Comparison of ENCODE assay signal across 10 cellular contexts in genomic region chr3:142211034-142211433, GRCh38. TPM values are rescaled to one million over a fixed set of nuclear protein-coding genes. Genes with fewer than 3 reads are reported as not detected.
A peak's percentile ranks its signal among the peaks of the same experiment; 100 is the strongest.
DNase-seq lines count a peak whose midpoint lies in the region; ATAC-seq, FAIRE-seq and TF ChIP-seq lines count a peak whose summit lies in the region.
"Had no signal": no experiment of that assay in that cellular context is flagged by ENCODE, and none has a peak within 500 bp of the region (broad histone marks: within the 10 kb centered on the region; RNA-seq: fewer than 3 reads in every experiment).

No MANE protein-coding gene starts in this region.

- H3K4me1 Mint-ChIP-seq in stimulated activated effector memory CD8-positive, alpha-beta T cell treated with anti-CD3 and anti-CD28 coated beads, Interleukin-12 subunit alpha, Interleukin-12 subunit beta, amount 100 ng/mL, for 72 hours = peaks cover 6% of the 10 kb centered on the region

- ATAC-seq in stimulated activated effector memory CD8-positive, alpha-beta T cell treated with anti-CD3 and anti-CD28 coated beads, Interleukin-12 subunit alpha, Interleukin-12 subunit beta, amount 100 ng/mL, for 72 hours = no peak

- no TSS peak for BruUV-seq in endothelial cell of umbilical vein (replicated peaks; lab: Mats Ljungman, UMichigan)

- no peak overlapping the region for H3K4me3 ChIP-seq in endothelial cell of umbilical vein (replicated peaks in 1 of 3; ENCODE audit: insufficient read depth in 1 of 3, low read depth in 1 of 3, low read length in 3 of 3)

- no peak overlapping the region for H3K4me2 ChIP-seq in endothelial cell of umbilical vein (ENCODE audit: insufficient read depth, low read length)

- H3K79me2 ChIP-seq in endothelial cell of umbilical vein (ENCODE audit: control insufficient read depth, insufficient read depth, low read length) = no peaks in the 10 kb centered on the region

- peak; percentile 25 for DNase-seq in activated CD4-positive, alpha-beta T cell treated with anti-CD3 and anti-CD28 coated beads for 48 hours
- DNase-seq in activated CD4-positive, alpha-beta T cell treated with anti-CD3 and anti-CD28 coated beads, Interleukin-2, amount 50 U/mL, for 1 hour = no peak
- DNase-seq in NCI-H524 treated with DMSO at 0.1 percent for 48 hours (lab: John Stamatoyannopoulos, UW) (peak; percentile 3), endothelial cell of umbilical vein (ENCODE audit: low read depth, low spot score) (peak; percentile 26), NCI-H2196 treated with DMSO at 0.1 percent for 48 hours (lab: John Stamatoyannopoulos, UW; ENCODE audit: unreplicated experiment) (no peak), OCI-M2 (lab: John Stamatoyannopoulos, UW; ENCODE audit: unreplicated experiment) (no peak), SKM-1 treated with dmso at 0.1 percent for 144 hours (lab: John Stamatoyannopoulos, UW; ENCODE audit: unreplicated experiment) (no peak)
- no peak for DNase-seq in stimulated activated effector memory CD8-positive, alpha-beta T cell treated with anti-CD3 and anti-CD28 coated beads, Interleukin-12 subunit alpha, Interleukin-12 subunit beta, amount 100 ng/mL, for 72 hours (ENCODE audit: low spot score in 2 of 2)
- DNase-seq: effector memory CD4-positive, alpha-beta T cell; right cardiac atrium had no signal

- POLR2A ChIA-PET in endothelial cell of umbilical vein (lab: Charles Lee) = no interaction called here

- CTCF ChIA-PET in endothelial cell of umbilical vein (lab: Charles Lee) = interaction anchor here (0.6 to 4.5 kb wide), 8 partner anchors 8 to 85 kb away, joined by 3 to 44 read pairs (median 6); no protein-coding TSS in a partner anchor

- H3K36me3 ChIP-seq in endothelial cell of umbilical vein (ENCODE audit: control insufficient read depth in 2 of 2, extremely low read depth in 1 of 2, insufficient read depth in 2 of 2, low read length in 2 of 2) = no peaks in the 10 kb centered on the region

- H3K4me3 Mint-ChIP-seq in stimulated activated effector memory CD8-positive, alpha-beta T cell treated with anti-CD3 and anti-CD28 coated beads, Interleukin-12 subunit alpha, Interleukin-12 subunit beta, amount 100 ng/mL, for 72 hours = no peak overlapping the region

- H3K9me3 ChIP-seq in endothelial cell of umbilical vein (replicated peaks; ENCODE audit: control insufficient read depth, insufficient read depth, low read length) = no peaks in the 10 kb centered on the region

- H3K27ac ChIP-seq in endothelial cell of umbilical vein (ENCODE audit: insufficient read depth, low read depth, low read length) = no peak overlapping the region

- no peak overlapping the region for H2AFZ ChIP-seq in endothelial cell of umbilical vein (ENCODE audit: low read depth, low read length)

- H3K4me1 ChIP-seq in endothelial cell of umbilical vein (ENCODE audit: control insufficient read depth, extremely low read depth, insufficient read depth, low read length) = peaks cover 9% of the 10 kb centered on the region

- TF ChIP-seq POLR2A in endothelial cell of umbilical vein (IDR thresholded peaks at IDR 0.05; ENCODE audit: low read depth, low read length) = no peak

- no peaks in the 10 kb centered on the region for H3K9me1 ChIP-seq in endothelial cell of umbilical vein (replicated peaks; ENCODE audit: control insufficient read depth, extremely low read depth, insufficient read depth, low read length)

- TF ChIP-seq CTCF in endothelial cell of umbilical vein (IDR thresholded peaks at IDR 0.05; ENCODE audit: extremely low read depth in 1 of 2, insufficient read depth in 1 of 2, low read depth in 1 of 2, low read length in 2 of 2) = peak in 1 of 2 donors; percentile 31

- no peak for FAIRE-seq in endothelial cell of umbilical vein (lab: Jason Lieb, UNC)

- no peaks in the 10 kb centered on the region for H4K20me1 ChIP-seq in endothelial cell of umbilical vein (replicated peaks; ENCODE audit: control insufficient read depth, extremely low read depth, insufficient read depth, low read length)

- intact Hi-C loops in endothelial cell of umbilical vein (cut with micrococcal nuclease) = loop anchor here (1.0 to 2.0 kb wide), 2 partner anchors 84 to 249 kb away; no protein-coding TSS in a partner anchor

- H3K27ac Mint-ChIP-seq in stimulated activated effector memory CD8-positive, alpha-beta T cell treated with anti-CD3 and anti-CD28 coated beads, Interleukin-12 subunit alpha, Interleukin-12 subunit beta, amount 100 ng/mL, for 72 hours = peak overlapping the region; percentile 4

- H3K9me3 Mint-ChIP-seq in stimulated activated effector memory CD8-positive, alpha-beta T cell treated with anti-CD3 and anti-CD28 coated beads, Interleukin-12 subunit alpha, Interleukin-12 subunit beta, amount 100 ng/mL, for 72 hours = no peaks in the 10 kb centered on the region

- no peak overlapping the region for H3K9ac ChIP-seq in endothelial cell of umbilical vein (replicated peaks; ENCODE audit: extremely low read depth, insufficient read depth, low read length)

- no peaks in the 10 kb centered on the region for H3K27me3 ChIP-seq in endothelial cell of umbilical vein (ENCODE audit: control insufficient read depth in 2 of 2, insufficient read depth in 2 of 2, low read length in 2 of 2)

- dilution Hi-C loops in endothelial cell of umbilical vein (cut with MboI; ENCODE audit: extremely low pct_ligation_motif_present, low sequenced_read_pairs) = no loop called here

- peaks cover 76% of the 10 kb centered on the region for H3K36me3 Mint-ChIP-seq in stimulated activated effector memory CD8-positive, alpha-beta T cell treated with anti-CD3 and anti-CD28 coated beads, Interleukin-12 subunit alpha, Interleukin-12 subunit beta, amount 100 ng/mL, for 72 hours

TF ChIP-seq in endothelial cell of umbilical vein, 7 proteins besides CTCF, POLR2A, EP300 and RAD21:
- no peak for TF ChIP-seq MYC (IDR thresholded peaks at IDR 0.05; ENCODE audit: low read depth, low read length)
- TF ChIP-seq POLR2AphosphoS5 (IDR thresholded peaks at IDR 0.05; ENCODE audit: insufficient read depth, low read depth, low read length) = no peak
- TF ChIP-seq JUN (IDR thresholded peaks at IDR 0.05; ENCODE audit: borderline replicate concordance, insufficient read depth, insufficient read length, low read depth) = no peak
- TF ChIP-seq GATA2 (IDR thresholded peaks at IDR 0.05; ENCODE audit: insufficient read depth, insufficient read length, low read depth, low read length) = no peak
- no peak for TF ChIP-seq FOS (IDR thresholded peaks at IDR 0.05; ENCODE audit: borderline replicate concordance, insufficient read depth, low read length)
- no peak for TF ChIP-seq EZH2 (IDR thresholded peaks at IDR 0.05; ENCODE audit: borderline replicate concordance, low read depth, low read length, severe bottlenecking)
- TF ChIP-seq, protein P1, sequence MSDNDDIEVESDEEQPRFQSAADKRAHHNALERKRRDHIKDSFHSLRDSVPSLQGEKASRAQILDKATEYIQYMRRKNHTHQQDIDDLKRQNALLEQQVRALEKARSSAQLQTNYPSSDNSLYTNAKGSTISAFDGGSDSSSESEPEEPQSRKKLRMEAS (IDR thresholded peaks at IDR 0.05; ENCODE audit: insufficient read depth, insufficient read length) = no peak
TF ChIP-seq in endothelial cell of umbilical vein: peak in this region for 0.

RNA-seq across cellular contexts. Expression of gene GK5, which starts 14.4 kb away (rescaled TPM):
- total RNA-seq in endothelial cell of umbilical vein = 9.7 and 10.5 TPM in 2 replicates
- polyA plus RNA-seq in endothelial cell of umbilical vein = 2.2 and 2.5 TPM in 2 replicates
- 1.2 and 1.7 TPM in 2 replicates for polyA plus RNA-seq in endothelial cell of umbilical vein (2011; cell fraction: cytosol; rRNA removed)
- 12.1 and 15.0 TPM in 2 replicates for polyA plus RNA-seq in endothelial cell of umbilical vein (2011; cell fraction: nucleus; rRNA removed)
- 5.3 and 8.3 TPM in 2 replicates for polyA plus RNA-seq in endothelial cell of umbilical vein (2012)
- 4.4 and 6.5 TPM in 2 replicates for polyA minus RNA-seq in endothelial cell of umbilical vein
- 8.6 TPM for polyA minus RNA-seq in endothelial cell of umbilical vein (2011; cell fraction: cytosol; rRNA and poly(A)+ RNA removed)
- 6.6 and 11.7 TPM in 2 replicates for polyA minus RNA-seq in endothelial cell of umbilical vein (2011; cell fraction: nucleus; rRNA and poly(A)+ RNA removed)

Comparison
In these comparisons a context has a peak if more than half of its experiments do, and no peak if none do; other contexts are left out.
1. DNase-seq: peak in activated CD4-positive, alpha-beta T cell treated with anti-CD3 and anti-CD28 coated beads for 48 hours (single experiment), NCI-H524 treated with DMSO at 0.1 percent for 48 hours (single experiment) and endothelial cell of umbilical vein (single experiment); none in activated CD4-positive, alpha-beta T cell treated with anti-CD3 and anti-CD28 coated beads, Interleukin-2, amount 50 U/mL, for 1 hour (single experiment), stimulated activated effector memory CD8-positive, alpha-beta T cell treated with anti-CD3 and anti-CD28 coated beads, Interleukin-12 subunit alpha, Interleukin-12 subunit beta, amount 100 ng/mL, for 72 hours (0 of 2), NCI-H2196 treated with DMSO at 0.1 percent for 48 hours (single experiment), OCI-M2 (single experiment) and SKM-1 treated with dmso at 0.1 percent for 144 hours (single experiment).